In the genomic region with DNA sequence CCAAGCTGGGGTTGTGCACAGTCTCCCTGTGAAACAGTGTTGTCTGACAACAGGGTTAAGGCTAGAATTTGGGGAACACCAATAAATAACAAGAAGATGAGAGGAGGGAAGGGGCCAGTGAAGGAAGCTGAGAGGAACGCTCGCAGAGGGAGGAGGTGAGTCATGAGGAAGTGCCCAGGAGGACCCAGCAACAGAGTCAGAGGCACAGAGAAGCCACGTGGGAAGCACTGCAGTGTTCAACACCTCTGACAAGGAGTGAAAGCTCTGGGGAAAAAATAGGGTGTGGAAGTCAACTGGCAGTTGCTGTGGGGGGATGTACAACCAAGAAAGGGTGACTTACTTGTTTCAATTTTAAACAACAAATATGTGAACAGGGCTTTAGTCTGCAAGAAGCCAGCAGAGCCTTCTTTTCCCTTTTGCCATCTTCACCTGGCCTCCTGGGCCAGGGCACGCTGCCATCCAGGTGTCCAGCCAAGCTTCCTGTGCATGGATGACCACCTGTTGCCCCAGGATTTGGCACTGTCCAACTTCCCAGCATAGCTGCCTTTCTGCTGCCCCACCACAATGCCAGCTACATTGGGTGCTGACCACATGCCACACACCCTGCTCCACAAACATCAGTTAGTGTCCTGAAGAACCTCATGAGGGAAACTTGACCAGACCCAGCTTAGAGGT, we compare ENCODE assay signal across 8 cellular contexts.
A peak's percentile ranks its signal among the peaks of the same experiment; 100 is the strongest.
DNase-seq lines count a peak whose midpoint lies in the region; ATAC-seq and TF ChIP-seq lines count a peak whose summit lies in the region.

No MANE protein-coding gene starts in this region.

- no peaks in the 10 kb centered on the region for H3K9me3 Mint-ChIP-seq in CD14-positive monocyte

- DNase-seq in CD14-positive monocyte (ENCODE audit: low spot score), result peak; percentile 84
- peak; percentile 84 for DNase-seq in NB4 (ENCODE audit: low read depth)
- peak; percentile 51 for DNase-seq in activated CD8-positive, alpha-beta memory T cell treated with anti-CD3 and anti-CD28 coated beads, Interleukin-2, amount 50 U/mL, for 4 hours
- peak; percentile 55 for DNase-seq in fibroblast of the aortic adventitia (ENCODE audit: low read depth)
- peak; percentile 43 for DNase-seq in stimulated activated CD8-positive, alpha-beta memory T cell treated with anti-CD3 and anti-CD28 coated beads, Interleukin-12 subunit alpha, Interleukin-12 subunit beta, amount 100 ng/mL, for 4 hours (ENCODE audit: low read depth)

- H3K4me1 Mint-ChIP-seq in CD14-positive monocyte, result peaks cover 45% of the 10 kb centered on the region

- TF ChIP-seq CTCF in CD14-positive monocyte (IDR thresholded peaks at IDR 0.05) (no peak), NB4 (IDR thresholded peaks at IDR 0.05; ENCODE audit: low read depth, low read length) (no peak), fibroblast of the aortic adventitia (IDR thresholded peaks at IDR 0.05; ENCODE audit: insufficient read depth, low read length) (no peak)

- intact Hi-C loops in CD14-positive monocyte (cut with micrococcal nuclease), result loop anchor here (5.0 to 10.0 kb wide), 3 partner anchors 68 to 132 kb away; a partner anchor contains a TSS

- peak; percentile 35 for ATAC-seq in GM21619 (IDR thresholded peaks at IDR 0.05; ENCODE audit: unreplicated experiment)
- no peak for ATAC-seq in HG03469 (IDR thresholded peaks at IDR 0.05; ENCODE audit: unreplicated experiment)
- no peak for ATAC-seq in GM21528 (IDR thresholded peaks at IDR 0.05; ENCODE audit: low FRiP score, unreplicated experiment)

- no peak for TF ChIP-seq POLR2A in NB4 (IDR thresholded peaks at IDR 0.05; ENCODE audit: extremely low read depth, insufficient read length)

- H3K36me3 Mint-ChIP-seq in CD14-positive monocyte, result peaks cover 10 to 13% of the 10 kb centered on the region in 2 donors

- H3K27ac Mint-ChIP-seq in CD14-positive monocyte, result peak overlapping the region; percentile 62 to 87 (median 79)

- H3K4me3 ChIP-seq in NB4 (ENCODE audit: low read depth, low read length), result no peak overlapping the region
- no peak overlapping the region for H3K4me3 ChIP-seq in fibroblast of the aortic adventitia (ENCODE audit: low read depth, low read length)

- H3K27me3 Mint-ChIP-seq in CD14-positive monocyte (ENCODE audit: low read depth in 3 of 3), result no peaks in the 10 kb centered on the region

- peak overlapping the region; percentile 31 to 69 for H3K4me3 Mint-ChIP-seq in CD14-positive monocyte
